In the genomic region with DNA sequence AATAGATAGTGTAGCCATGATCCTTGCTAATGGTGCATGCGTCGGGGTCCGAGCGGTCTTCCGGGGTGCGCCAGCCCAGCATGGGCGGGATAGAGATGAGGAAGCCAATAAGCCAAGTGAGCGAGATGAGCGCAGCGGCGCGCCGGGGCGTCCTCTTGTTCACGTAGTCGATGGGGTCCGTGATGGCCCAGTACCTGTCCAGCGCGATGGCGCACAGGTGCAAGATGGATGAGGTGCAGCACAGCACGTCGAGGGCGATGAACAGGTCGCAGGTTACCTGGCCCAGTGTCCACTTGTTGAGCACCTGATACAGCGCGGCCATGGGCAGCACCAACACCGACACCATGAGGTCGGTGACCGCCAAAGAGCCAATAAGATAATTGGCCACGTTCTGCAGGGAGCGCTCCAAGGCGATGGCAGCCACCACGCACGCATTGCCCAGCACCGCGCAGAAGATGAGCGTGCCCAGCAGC, we compare ENCODE assay signal across 30 cellular contexts. TPM values are rescaled to one million over a fixed set of nuclear protein-coding genes. Genes with fewer than 3 reads are reported as not detected.
DNase-seq lines count a peak whose midpoint lies in the region; ATAC-seq and TF ChIP-seq lines count a peak whose summit lies in the region.
"Had no signal": no experiment of that assay in that cellular context is flagged by ENCODE, and none has a peak within 500 bp of the region (broad histone marks: within the 10 kb centered on the region; RNA-seq: fewer than 3 reads in every experiment).

No MANE protein-coding gene starts in this region.

- no peaks in the 10 kb centered on the region for H3K9me3 ChIP-seq in H9 (ENCODE audit: control insufficient read depth, low read depth, low read length)
- H3K9me3 ChIP-seq in ectodermal cell (ENCODE audit: control insufficient read depth, low read length), result no peaks in the 10 kb centered on the region
- H3K9me3 ChIP-seq in lower lobe of right lung, result no peaks in the 10 kb centered on the region
- no peaks in the 10 kb centered on the region for H3K9me3 ChIP-seq in breast epithelium
- H3K9me3 ChIP-seq: ovary, right atrium auricular region had no signal

- no peak overlapping the region for H3K56ac ChIP-seq in H9 (ENCODE audit: insufficient read length, low read depth, low read length)

- peak overlapping the region; percentile 75 for H3K4me2 ChIP-seq in H9 (ENCODE audit: insufficient read depth, insufficient read length, low read length)

- TF ChIP-seq CTCF in H9 (conservative IDR thresholded peaks at IDR 0.05) (no peak), lower lobe of right lung (IDR thresholded peaks at IDR 0.05) (no peak), breast epithelium (IDR thresholded peaks at IDR 0.05) (no peak)

- peaks cover 39% of the 10 kb centered on the region for H3K27me3 Mint-ChIP-seq in H9 (ENCODE audit: low read depth)
- H3K27me3 Mint-ChIP-seq in stimulated activated naive B cell treated with anti-CD40 and anti-IgM and Interleukin-4, amounts not matched to agents 10 μg/mL and 1 μg/mL and 100 μg/mL, for 72 hours, result peaks cover 45 to 51% of the 10 kb centered on the region in 2 donors

- H3K4me3 ChIP-seq in ectodermal cell (ENCODE audit: insufficient read depth, low read depth, low read length) (peak overlapping the region; percentile 20), lower lobe of right lung (no peak overlapping the region), breast epithelium (no peak overlapping the region)
- H3K4me3 ChIP-seq: body of pancreas, esophagus squamous epithelium, gastroesophageal sphincter, ovary, right atrium auricular region had no signal

- H3K27me3 ChIP-seq in H9 (ENCODE audit: insufficient read depth, low read length), result peaks cover 5% of the 10 kb centered on the region; the same call in 1 of the 2 replicates
- H3K27me3 ChIP-seq in ectodermal cell (ENCODE audit: control insufficient read depth, insufficient read depth, low read length, poor library complexity, severe bottlenecking), result peaks cover 34% of the 10 kb centered on the region
- peaks cover 43% of the 10 kb centered on the region for H3K27me3 ChIP-seq in lower lobe of right lung (ENCODE audit: low read depth)
- H3K27me3 ChIP-seq in breast epithelium, result peaks cover 0 to 46% of the 10 kb centered on the region in 2 donors
- H3K27me3 ChIP-seq: body of pancreas, ovary had no signal

- H2BK5ac ChIP-seq in H9 (ENCODE audit: insufficient read length, low read length), result no peak overlapping the region

- H2AFZ ChIP-seq in H9 (ENCODE audit: low read length), result no peak overlapping the region

- peaks cover 8 to 15% of the 10 kb centered on the region in 2 experiments; a peak in 4 of 5 replicates for H3K9me3 Mint-ChIP-seq in H9
- H3K9me3 Mint-ChIP-seq in stimulated activated naive B cell treated with anti-CD40 and anti-IgM and Interleukin-4, amounts not matched to agents 10 μg/mL and 1 μg/mL and 100 μg/mL, for 72 hours, result peaks cover 9 to 13% of the 10 kb centered on the region in 2 donors

- no peak overlapping the region for H3K23ac ChIP-seq in H9 (ENCODE audit: insufficient read length, low read depth, low read length)

- no peak overlapping the region for H3K14ac ChIP-seq in H9 (ENCODE audit: insufficient read depth, low read length)

- no peak overlapping the region for H4K91ac ChIP-seq in H9 (ENCODE audit: insufficient read length, low read depth, low read length)

- H2BK12ac ChIP-seq in H9 (ENCODE audit: insufficient read length, low read depth, low read length), result no peak overlapping the region

- H3K23me2 ChIP-seq in H9 (ENCODE audit: insufficient read length, low read depth, low read length, poor library complexity, severe bottlenecking), result peaks cover 38% of the 10 kb centered on the region

- no peaks in the 10 kb centered on the region; the same call in 1 of the 2 replicates for H3K4me1 ChIP-seq in H9 (ENCODE audit: insufficient read depth, low read length)
- peaks cover 9% of the 10 kb centered on the region for H3K4me1 ChIP-seq in ectodermal cell (ENCODE audit: control insufficient read depth, insufficient read depth, low read length)
- no peaks in the 10 kb centered on the region for H3K4me1 ChIP-seq in lower lobe of right lung
- H3K4me1 ChIP-seq in breast epithelium, result no peaks in the 10 kb centered on the region
- H3K4me1 ChIP-seq: esophagus squamous epithelium, gastroesophageal sphincter, right atrium auricular region had no signal

- H3K36me3 ChIP-seq in ectodermal cell (ENCODE audit: control insufficient read depth, insufficient read depth, low read length) (no peaks in the 10 kb centered on the region), lower lobe of right lung (no peaks in the 10 kb centered on the region), breast epithelium (no peaks in the 10 kb centered on the region)
- H3K36me3 ChIP-seq: esophagus squamous epithelium, gastroesophageal sphincter, ovary, right atrium auricular region had no signal

- H3K79me1 ChIP-seq in H9 (ENCODE audit: insufficient read depth, low read depth, low read length, poor library complexity, severe bottlenecking), result no peaks in the 10 kb centered on the region

- H3K18ac ChIP-seq in H9 (ENCODE audit: insufficient read length, low read depth, low read length), result peak overlapping the region; percentile 7

- H4K5ac ChIP-seq in H9 (ENCODE audit: insufficient read length, low read depth, low read length), result no peak overlapping the region

- ATAC-seq in lower lobe of right lung, result peak in 1 of 2 donors; percentile 37
- ATAC-seq in stimulated activated naive B cell treated with anti-CD40 and anti-IgM and Interleukin-4, amounts not matched to agents 10 μg/mL and 1 μg/mL and 100 μg/mL, for 72 hours (replicated peaks), result no peak
- no peak for ATAC-seq in esophagus mucosa
- ATAC-seq: activated CD8-positive, alpha-beta T cell treated with anti-CD3 and anti-CD28 coated beads, Interleukin-2, amount 10 ng/mL, durations not matched to agents 7 days and 5 days; activated naive CD8-positive, alpha-beta T cell treated with anti-CD3 and anti-CD28 coated beads, Interleukin-2, amount 50 U/mL, for 24 hours; body of pancreas; gastroesophageal sphincter; HCT116; left cardiac atrium; stimulated activated naive CD8-positive, alpha-beta T cell treated with anti-CD3 and anti-CD28 coated beads, Interleukin-15, Interleukin-2, amounts not matched to agents 100 U/mL and 50 U/mL, for 24 hours had no signal

- H3K4me3 Mint-ChIP-seq in H9, result peak overlapping the region; percentile 73 to 79
- no peak overlapping the region for H3K4me3 Mint-ChIP-seq in stimulated activated naive B cell treated with anti-CD40 and anti-IgM and Interleukin-4, amounts not matched to agents 10 μg/mL and 1 μg/mL and 100 μg/mL, for 72 hours
- H3K4me3 Mint-ChIP-seq: activated CD8-positive, alpha-beta T cell treated with anti-CD3 and anti-CD28 coated beads, Interleukin-2, amount 10 ng/mL, durations not matched to agents 7 days and 5 days; activated naive CD8-positive, alpha-beta T cell treated with anti-CD3 and anti-CD28 coated beads, Interleukin-2, amount 50 U/mL, for 24 hours had no signal

- no peak overlapping the region for H3T11ph ChIP-seq in H9 (ENCODE audit: low read length)

- no peak overlapping the region for H2BK15ac ChIP-seq in H9 (ENCODE audit: low read depth, low read length)

- no peak for TF ChIP-seq POLR2A in breast epithelium (IDR thresholded peaks at IDR 0.05)

- no peaks in the 10 kb centered on the region for H4K20me1 ChIP-seq in H9 (ENCODE audit: control insufficient read depth, insufficient read depth, insufficient read length)

- peaks cover 0 to 14% (median 0%) of the 10 kb centered on the region in 3 experiments; a peak in 3 of 7 replicates for H3K36me3 Mint-ChIP-seq in H9 (ENCODE audit: insufficient read depth in 1 of 3, low read depth in 3 of 3)
- H3K36me3 Mint-ChIP-seq in stimulated activated naive B cell treated with anti-CD40 and anti-IgM and Interleukin-4, amounts not matched to agents 10 μg/mL and 1 μg/mL and 100 μg/mL, for 72 hours, result peaks cover 5 to 19% of the 10 kb centered on the region in 2 donors
- H3K36me3 Mint-ChIP-seq: CD14-positive monocyte had no signal

- no peak overlapping the region for H2BK120ac ChIP-seq in H9 (ENCODE audit: low read depth, low read length, poor library complexity, severe bottlenecking)

- peak; percentile 33 for DNase-seq in H9
- DNase-seq in lower lobe of right lung, result peak; percentile 44
- DNase-seq in stimulated activated naive B cell treated with anti-CD40 and anti-IgM and Interleukin-4, amounts not matched to agents 10 μg/mL and 1 μg/mL and 100 μg/mL, for 72 hours, result no peak
- DNase-seq in breast epithelium (ENCODE audit: low spot score in 2 of 2), result no peak
- DNase-seq in medulla oblongata (ENCODE audit: extremely low spot score), result no peak
- no peak for DNase-seq in AG20443 (ENCODE audit: low spot score)
- DNase-seq: activated CD8-positive, alpha-beta T cell treated with anti-CD3 and anti-CD28 coated beads, Interleukin-2, amount 10 ng/mL, durations not matched to agents 7 days and 5 days; activated gamma-delta T cell; activated naive CD8-positive, alpha-beta T cell treated with anti-CD3 and anti-CD28 coated beads, Interleukin-2, amount 50 U/mL, for 24 hours; body of pancreas; esophagus squamous epithelium; left cardiac atrium; mesenchymal stem cell; NCI-H1105 treated with DMSO at 0.1 percent for 48 hours; NCI-H2029 treated with DMSO at 0.1 percent for 48 hours; NCI-H226; OCI-M1; Right ventricle myocardium superior; stimulated activated CD4-positive, alpha-beta T cell treated with anti-CD3 and anti-CD28 coated beads, Interleukin-4, amount 100 ng/mL, for 1 hour; stimulated activated naive CD8-positive, alpha-beta T cell treated with anti-CD3 and anti-CD28 coated beads, Interleukin-15, Interleukin-2, amounts not matched to agents 100 U/mL and 50 U/mL, for 24 hours had no signal

- WGBS in H9 (ENCODE audit: extremely low coverage, insufficient read length, low lambda C conversion rate), result no CpG with 5 or more reads among the region's 37 CpGs
- WGBS in ectodermal cell, 2 experiments, result 84 to 85% methylated on average over 37 of the region's 37 CpGs

- no peaks in the 10 kb centered on the region for H3K79me2 ChIP-seq in H9 (ENCODE audit: insufficient read depth, low read length)

- peaks cover 50 to 57% of the 10 kb centered on the region in 2 experiments for H3K4me1 Mint-ChIP-seq in H9
- H3K4me1 Mint-ChIP-seq in stimulated activated naive B cell treated with anti-CD40 and anti-IgM and Interleukin-4, amounts not matched to agents 10 μg/mL and 1 μg/mL and 100 μg/mL, for 72 hours, result no peaks in the 10 kb centered on the region
- H3K4me1 Mint-ChIP-seq: activated naive CD8-positive, alpha-beta T cell treated with anti-CD3 and anti-CD28 coated beads, Interleukin-2, amount 50 U/mL, for 24 hours; CD14-positive monocyte had no signal

- H3K9ac ChIP-seq in H9 (ENCODE audit: extremely low read depth, insufficient read length, low read length), result no peak overlapping the region

- H3K27ac ChIP-seq in H9 (ENCODE audit: insufficient read length, low read depth, low read length), result no peak overlapping the region
- H3K27ac ChIP-seq in ectodermal cell (ENCODE audit: insufficient read depth, low read depth, low read length, poor library complexity, severe bottlenecking), result no peak overlapping the region
- no peak overlapping the region for H3K27ac ChIP-seq in lower lobe of right lung
- no peak overlapping the region for H3K27ac ChIP-seq in breast epithelium
- H3K27ac ChIP-seq: body of pancreas, esophagus squamous epithelium, gastroesophageal sphincter, ovary, right atrium auricular region had no signal

- no peak overlapping the region for H4K8ac ChIP-seq in H9 (replicated peaks; ENCODE audit: insufficient read length, low read depth, low read length)

- H3K27ac Mint-ChIP-seq in H9, result no peak overlapping the region
- peak overlapping the region; percentile 81 for H3K27ac Mint-ChIP-seq in stimulated activated naive B cell treated with anti-CD40 and anti-IgM and Interleukin-4, amounts not matched to agents 10 μg/mL and 1 μg/mL and 100 μg/mL, for 72 hours
- H3K27ac Mint-ChIP-seq: activated CD8-positive, alpha-beta T cell treated with anti-CD3 and anti-CD28 coated beads, Interleukin-2, amount 10 ng/mL, durations not matched to agents 7 days and 5 days; activated naive CD8-positive, alpha-beta T cell treated with anti-CD3 and anti-CD28 coated beads, Interleukin-2, amount 50 U/mL, for 24 hours had no signal

- no peak overlapping the region for H2AK5ac ChIP-seq in H9 (ENCODE audit: insufficient read length, low read length)

- H3K4ac ChIP-seq in H9 (ENCODE audit: low read depth, low read length), result no peak overlapping the region

- H2BK20ac ChIP-seq in H9 (ENCODE audit: low read depth, low read length, poor library complexity, severe bottlenecking), result no peak overlapping the region

- intact Hi-C loops in lower lobe of right lung (cut with DNase I), result no loop called here
- intact Hi-C loops in breast epithelium (cut with DNase I; ENCODE audit: low total_unique reads), result loop anchor here (5.0 kb wide), 1 partner anchor 1029 kb away; no protein-coding TSS in a partner anchor

RNA-seq across cellular contexts. Expression of a gene that starts 1.1 kb away (rescaled TPM):
- total RNA-seq in H9 (2021), result 0.55 and 0.79 TPM in 2 replicates
- polyA plus RNA-seq in ectodermal cell (2013, experiment 1 of 4), result not detected
- not detected for polyA plus RNA-seq in ectodermal cell (2013, experiment 2 of 4)
- not detected for polyA plus RNA-seq in ectodermal cell (2013, experiment 3 of 4)
- polyA plus RNA-seq in ectodermal cell (2013, experiment 4 of 4), result 0.24 TPM
- not detected for total RNA-seq in lower lobe of right lung
- not detected for total RNA-seq in esophagus mucosa
- not detected for total RNA-seq in breast epithelium
- total RNA-seq: activated CD8-positive, alpha-beta T cell treated with anti-CD3 and anti-CD28 coated beads, Interleukin-2, amount 10 ng/mL, durations not matched to agents 7 days and 5 days; body of pancreas; esophagus squamous epithelium; gastroesophageal sphincter; left cardiac atrium; M059J; right atrium auricular region; Right ventricle myocardium superior had no signal
- polyA plus RNA-seq: AG04450, CD14-positive monocyte, thymus had no signal

Comparison
In these comparisons a context has a peak if more than half of its experiments do, and no peak if none do; other contexts are left out.
1. DNase-seq: peak in H9 (single experiment) and lower lobe of right lung (single experiment); none in stimulated activated naive B cell treated with anti-CD40 and anti-IgM and Interleukin-4, amounts not matched to agents 10 μg/mL and 1 μg/mL and 100 μg/mL, for 72 hours (single experiment), breast epithelium (0 of 2), medulla oblongata (single experiment) and AG20443 (single experiment).
2. H3K4me3 Mint-ChIP-seq: peak in H9 (2 of 2); none in stimulated activated naive B cell treated with anti-CD40 and anti-IgM and Interleukin-4, amounts not matched to agents 10 μg/mL and 1 μg/mL and 100 μg/mL, for 72 hours (0 of 2).